ENCODE assay signal across 1 cellular context in genomic region chr19:10095948-10096614, GRCh38.
TF ChIP-seq lines count a peak whose summit lies in the region.

No MANE protein-coding gene starts in this region.

TF ChIP-seq in HEK293, 187 proteins besides CTCF, POLR2A, EP300 and RAD21 (continued from another document and continues in another):
- TF ChIP-seq ZNF645 (tag by site-specific recombination; IDR thresholded peaks at IDR 0.05): no peak
- TF ChIP-seq IKZF3 (tag by site-specific recombination; IDR thresholded peaks at IDR 0.05): no peak
- no peak for TF ChIP-seq ZNF549 (tag by site-specific recombination; IDR thresholded peaks at IDR 0.05)
- TF ChIP-seq, protein P1, sequence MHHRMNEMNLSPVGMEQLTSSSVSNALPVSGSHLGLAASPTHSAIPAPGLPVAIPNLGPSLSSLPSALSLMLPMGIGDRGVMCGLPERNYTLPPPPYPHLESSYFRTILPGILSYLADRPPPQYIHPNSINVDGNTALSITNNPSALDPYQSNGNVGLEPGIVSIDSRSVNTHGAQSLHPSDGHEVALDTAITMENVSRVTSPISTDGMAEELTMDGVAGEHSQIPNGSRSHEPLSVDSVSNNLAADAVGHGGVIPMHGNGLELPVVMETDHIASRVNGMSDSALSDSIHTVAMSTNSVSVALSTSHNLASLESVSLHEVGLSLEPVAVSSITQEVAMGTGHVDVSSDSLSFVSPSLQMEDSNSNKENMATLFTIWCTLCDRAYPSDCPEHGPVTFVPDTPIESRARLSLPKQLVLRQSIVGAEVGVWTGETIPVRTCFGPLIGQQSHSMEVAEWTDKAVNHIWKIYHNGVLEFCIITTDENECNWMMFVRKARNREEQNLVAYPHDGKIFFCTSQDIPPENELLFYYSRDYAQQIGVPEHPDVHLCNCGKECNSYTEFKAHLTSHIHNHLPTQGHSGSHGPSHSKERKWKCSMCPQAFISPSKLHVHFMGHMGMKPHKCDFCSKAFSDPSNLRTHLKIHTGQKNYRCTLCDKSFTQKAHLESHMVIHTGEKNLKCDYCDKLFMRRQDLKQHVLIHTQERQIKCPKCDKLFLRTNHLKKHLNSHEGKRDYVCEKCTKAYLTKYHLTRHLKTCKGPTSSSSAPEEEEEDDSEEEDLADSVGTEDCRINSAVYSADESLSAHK (tag by site-specific recombination; IDR thresholded peaks at IDR 0.05): no peak
- TF ChIP-seq ZNF138 (tag by site-specific recombination; IDR thresholded peaks at IDR 0.05; ENCODE audit: borderline replicate concordance): no peak
- no peak for TF ChIP-seq ZNF391 (tag by site-specific recombination; IDR thresholded peaks at IDR 0.05; ENCODE audit: borderline replicate concordance, low read depth)
- no peak for TF ChIP-seq ZNF501 (tag by site-specific recombination; IDR thresholded peaks at IDR 0.05)
- TF ChIP-seq ZSCAN30 (tag by site-specific recombination; IDR thresholded peaks at IDR 0.05): 0 out of 2 replicates have a peak, but pooled peaks have one; percentile 67
- no peak for TF ChIP-seq ZNF843 (tag by site-specific recombination; IDR thresholded peaks at IDR 0.05)
- peak; percentile 64 for TF ChIP-seq GLIS1 (tag by site-specific recombination; IDR thresholded peaks at IDR 0.05)
- peak; percentile 34; the same call in 1 of the 2 replicates for TF ChIP-seq ZNF600 (tag by site-specific recombination; IDR thresholded peaks at IDR 0.05)
- TF ChIP-seq, protein P2, sequence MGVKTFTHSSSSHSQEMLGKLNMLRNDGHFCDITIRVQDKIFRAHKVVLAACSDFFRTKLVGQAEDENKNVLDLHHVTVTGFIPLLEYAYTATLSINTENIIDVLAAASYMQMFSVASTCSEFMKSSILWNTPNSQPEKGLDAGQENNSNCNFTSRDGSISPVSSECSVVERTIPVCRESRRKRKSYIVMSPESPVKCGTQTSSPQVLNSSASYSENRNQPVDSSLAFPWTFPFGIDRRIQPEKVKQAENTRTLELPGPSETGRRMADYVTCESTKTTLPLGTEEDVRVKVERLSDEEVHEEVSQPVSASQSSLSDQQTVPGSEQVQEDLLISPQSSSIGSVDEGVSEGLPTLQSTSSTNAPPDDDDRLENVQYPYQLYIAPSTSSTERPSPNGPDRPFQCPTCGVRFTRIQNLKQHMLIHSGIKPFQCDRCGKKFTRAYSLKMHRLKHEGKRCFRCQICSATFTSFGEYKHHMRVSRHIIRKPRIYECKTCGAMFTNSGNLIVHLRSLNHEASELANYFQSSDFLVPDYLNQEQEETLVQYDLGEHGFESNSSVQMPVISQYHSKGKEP (tag by site-specific recombination; IDR thresholded peaks at IDR 0.05): 0 out of 2 replicates have a peak, but pooled peaks have one; percentile 12
- TF ChIP-seq ZNF366 (tag by site-specific recombination; conservative IDR thresholded peaks at IDR 0.05): no peak
- TF ChIP-seq ZNF785 (tag by site-specific recombination; IDR thresholded peaks at IDR 0.05): 0 out of 2 replicates have a peak, but pooled peaks have one; percentile 67
- no peak for TF ChIP-seq ZNF560 (tag by site-specific recombination; IDR thresholded peaks at IDR 0.05; ENCODE audit: borderline replicate concordance)
- TF ChIP-seq, protein P3, sequence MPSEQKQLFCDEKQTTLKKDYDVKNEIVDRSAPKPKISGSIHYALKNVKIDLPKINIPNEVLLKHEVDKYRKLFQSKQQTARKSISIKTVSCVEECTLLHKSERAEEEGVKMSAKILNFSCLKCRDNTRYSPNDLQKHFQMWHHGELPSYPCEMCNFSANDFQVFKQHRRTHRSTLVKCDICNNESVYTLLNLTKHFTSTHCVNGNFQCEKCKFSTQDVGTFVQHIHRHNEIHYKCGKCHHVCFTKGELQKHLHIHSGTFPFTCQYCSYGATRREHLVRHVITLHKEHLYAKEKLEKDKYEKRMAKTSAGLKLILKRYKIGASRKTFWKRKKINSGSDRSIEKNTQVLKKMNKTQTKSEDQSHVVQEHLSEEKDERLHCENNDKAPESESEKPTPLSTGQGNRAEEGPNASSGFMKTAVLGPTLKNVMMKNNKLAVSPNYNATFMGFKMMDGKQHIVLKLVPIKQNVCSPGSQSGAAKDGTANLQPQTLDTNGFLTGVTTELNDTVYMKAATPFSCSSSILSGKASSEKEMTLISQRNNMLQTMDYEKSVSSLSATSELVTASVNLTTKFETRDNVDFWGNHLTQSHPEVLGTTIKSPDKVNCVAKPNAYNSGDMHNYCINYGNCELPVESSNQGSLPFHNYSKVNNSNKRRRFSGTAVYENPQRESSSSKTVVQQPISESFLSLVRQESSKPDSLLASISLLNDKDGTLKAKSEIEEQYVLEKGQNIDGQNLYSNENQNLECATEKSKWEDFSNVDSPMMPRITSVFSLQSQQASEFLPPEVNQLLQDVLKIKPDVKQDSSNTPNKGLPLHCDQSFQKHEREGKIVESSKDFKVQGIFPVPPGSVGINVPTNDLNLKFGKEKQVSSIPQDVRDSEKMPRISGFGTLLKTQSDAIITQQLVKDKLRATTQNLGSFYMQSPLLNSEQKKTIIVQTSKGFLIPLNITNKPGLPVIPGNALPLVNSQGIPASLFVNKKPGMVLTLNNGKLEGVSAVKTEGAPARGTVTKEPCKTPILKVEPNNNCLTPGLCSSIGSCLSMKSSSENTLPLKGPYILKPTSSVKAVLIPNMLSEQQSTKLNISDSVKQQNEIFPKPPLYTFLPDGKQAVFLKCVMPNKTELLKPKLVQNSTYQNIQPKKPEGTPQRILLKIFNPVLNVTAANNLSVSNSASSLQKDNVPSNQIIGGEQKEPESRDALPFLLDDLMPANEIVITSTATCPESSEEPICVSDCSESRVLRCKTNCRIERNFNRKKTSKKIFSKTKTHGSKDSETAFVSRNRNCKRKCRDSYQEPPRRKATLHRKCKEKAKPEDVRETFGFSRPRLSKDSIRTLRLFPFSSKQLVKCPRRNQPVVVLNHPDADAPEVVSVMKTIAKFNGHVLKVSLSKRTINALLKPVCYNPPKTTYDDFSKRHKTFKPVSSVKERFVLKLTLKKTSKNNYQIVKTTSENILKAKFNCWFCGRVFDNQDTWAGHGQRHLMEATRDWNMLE (tag by site-specific recombination; conservative IDR thresholded peaks at IDR 0.05; ENCODE audit: low read depth): no peak
- TF ChIP-seq, protein P4, sequence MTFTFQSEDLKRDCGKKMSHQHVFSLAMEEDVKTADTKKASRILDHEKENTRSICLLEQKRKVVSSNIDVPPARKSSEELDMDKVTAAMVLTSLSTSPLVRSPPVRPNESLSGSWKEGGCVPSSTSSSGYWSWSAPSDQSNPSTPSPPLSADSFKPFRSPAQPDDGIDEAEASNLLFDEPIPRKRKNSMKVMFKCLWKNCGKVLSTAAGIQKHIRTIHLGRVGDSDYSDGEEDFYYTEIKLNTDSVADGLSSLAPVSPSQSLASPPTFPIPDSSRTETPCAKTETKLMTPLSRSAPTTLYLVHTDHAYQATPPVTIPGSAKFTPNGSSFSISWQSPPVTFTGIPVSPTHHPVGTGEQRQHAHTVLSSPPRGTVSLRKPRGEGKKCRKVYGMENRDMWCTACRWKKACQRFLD (tag by site-specific recombination; IDR thresholded peaks at IDR 0.05): no peak
- TF ChIP-seq ZNF274 (IDR thresholded peaks at IDR 0.05; ENCODE audit: low read length): no peak
- no peak for TF ChIP-seq ZNF274 (tag by site-specific recombination; IDR thresholded peaks at IDR 0.05; ENCODE audit: borderline replicate concordance)
- TF ChIP-seq GLIS2 (tag by site-specific recombination; IDR thresholded peaks at IDR 0.05): no peak
- TF ChIP-seq ZFHX2 (tag by site-specific recombination; conservative IDR thresholded peaks at IDR 0.05): peak; percentile 97
- TF ChIP-seq WT1 (tag by site-specific recombination; IDR thresholded peaks at IDR 0.05): no peak
- TF ChIP-seq ZNF692 (tag by site-specific recombination; IDR thresholded peaks at IDR 0.05): peak; percentile 80
- no peak for TF ChIP-seq ZNF548 (tag by site-specific recombination; IDR thresholded peaks at IDR 0.05)
- TF ChIP-seq ZFP69B (tag by site-specific recombination; IDR thresholded peaks at IDR 0.05): 0 out of 2 replicates have a peak, but pooled peaks have one; percentile 33
- TF ChIP-seq ZSCAN16 (tag by site-specific recombination; IDR thresholded peaks at IDR 0.05): no peak
- TF ChIP-seq ZNF133 (tag by site-specific recombination; IDR thresholded peaks at IDR 0.05): no peak
- no peak for TF ChIP-seq HOXA7 (CRISPR knock-in tag; IDR thresholded peaks at IDR 0.05; ENCODE audit: borderline replicate concordance)
- TF ChIP-seq INSM2 (tag by site-specific recombination; IDR thresholded peaks at IDR 0.05): 0 out of 2 replicates have a peak, but pooled peaks have one; percentile 33
- TF ChIP-seq ZBTB6 (tag by site-specific recombination; IDR thresholded peaks at IDR 0.05): no peak
- TF ChIP-seq ZNF791 (tag by site-specific recombination; IDR thresholded peaks at IDR 0.05): no peak
- TF ChIP-seq ZNF670 (tag by site-specific recombination; IDR thresholded peaks at IDR 0.05; ENCODE audit: low read depth): no peak
- TF ChIP-seq KLF8 (tag by site-specific recombination; IDR thresholded peaks at IDR 0.05): no peak
- TF ChIP-seq ZNF280D (tag by site-specific recombination; IDR thresholded peaks at IDR 0.05): no peak
- no peak for TF ChIP-seq ATF2 (tag by site-specific recombination; IDR thresholded peaks at IDR 0.05; ENCODE audit: low read depth)
- no peak for TF ChIP-seq ZNF664 (tag by site-specific recombination; IDR thresholded peaks at IDR 0.05)
- TF ChIP-seq ZNF426 (tag by site-specific recombination; IDR thresholded peaks at IDR 0.05): no peak
